10 cellular contexts compared by ENCODE assay signal in genomic region chr6:55954436-55954835, GRCh38.
"Had no signal": no experiment of that assay in that cellular context is flagged by ENCODE, and none has a peak within 500 bp of the region (broad histone marks: within the 10 kb centered on the region; RNA-seq: fewer than 3 reads in every experiment).

No MANE protein-coding gene starts in this region.

- H3K36me3 ChIP-seq: HAP-1 had no signal

- H3K4me3 ChIP-seq: GM23248, HAP-1, K562 had no signal

- H3K9ac ChIP-seq: GM23248 had no signal

- H3K27ac ChIP-seq: GM23248, HL-60 had no signal

- H3K4me1 ChIP-seq: HAP-1 had no signal

- ATAC-seq: HCT116, HepG2, K562 had no signal

- H3K9me3 ChIP-seq: HAP-1 had no signal

- DNase-seq: GM23248, GOT3, H7, HFFc6, KG1 had no signal

- H2AFZ ChIP-seq: GM23248 had no signal
